Comparison of ENCODE assay signal across 1 cellular context in the genomic region with DNA sequence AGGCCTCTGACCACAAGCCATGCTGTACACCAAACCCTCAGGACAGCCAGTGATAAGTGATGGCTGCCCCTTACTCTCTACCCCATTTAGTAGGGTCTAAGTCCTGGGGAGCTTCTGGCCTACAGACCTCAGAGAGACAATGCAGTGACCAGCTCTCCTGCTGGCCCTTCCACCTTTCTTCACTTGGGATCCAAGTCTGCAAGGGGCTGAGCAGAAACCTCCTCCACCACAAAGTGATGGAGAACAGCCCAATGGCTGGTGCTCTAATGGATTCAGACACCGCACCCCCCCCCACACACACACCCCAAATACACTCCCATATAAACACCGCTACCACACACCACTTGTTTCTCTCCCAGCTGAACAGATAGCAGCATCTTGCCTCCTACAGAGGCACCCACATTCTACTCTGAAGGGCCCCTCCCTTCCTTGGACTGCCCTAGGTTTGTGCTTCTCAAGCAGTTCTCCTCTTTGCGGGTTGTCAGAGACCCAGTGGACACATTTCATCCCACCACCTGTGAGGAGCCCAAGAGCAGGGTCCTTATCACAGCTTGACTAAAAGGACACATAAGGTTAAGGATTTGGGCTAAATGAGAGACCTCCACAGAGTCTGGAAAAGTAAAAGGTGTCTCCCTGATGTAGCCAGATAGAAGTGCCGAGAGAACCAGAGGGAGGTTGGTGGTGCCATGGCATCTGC.
TF ChIP-seq lines count a peak whose summit lies in the region.

No MANE protein-coding gene starts in this region.

TF ChIP-seq in WTC11, 78 proteins besides CTCF, POLR2A, EP300 and RAD21:
- TF ChIP-seq, protein P1, sequence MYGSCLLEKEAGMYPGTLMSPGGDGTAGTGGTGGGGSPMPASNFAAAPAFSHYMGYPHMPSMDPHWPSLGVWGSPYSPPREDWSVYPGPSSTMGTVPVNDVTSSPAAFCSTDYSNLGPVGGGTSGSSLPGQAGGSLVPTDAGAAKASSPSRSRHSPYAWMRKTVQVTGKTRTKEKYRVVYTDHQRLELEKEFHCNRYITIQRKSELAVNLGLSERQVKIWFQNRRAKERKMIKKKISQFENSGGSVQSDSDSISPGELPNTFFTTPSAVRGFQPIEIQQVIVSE (CRISPR knock-in tag; IDR thresholded peaks at IDR 0.05; ENCODE audit: borderline replicate concordance) = no peak
- TF ChIP-seq ZNF219 (CRISPR knock-in tag; IDR thresholded peaks at IDR 0.05; ENCODE audit: borderline replicate concordance) (no peak), GTF2I (CRISPR knock-in tag; conservative IDR thresholded peaks at IDR 0.05) (no peak), IRF2 (CRISPR knock-in tag; IDR thresholded peaks at IDR 0.05; ENCODE audit: borderline replicate concordance, low read depth) (no peak), MYBL2 (CRISPR knock-in tag; IDR thresholded peaks at IDR 0.05) (no peak), GABPB1 (CRISPR knock-in tag; IDR thresholded peaks at IDR 0.05) (no peak), ZNF416 (CRISPR knock-in tag; IDR thresholded peaks at IDR 0.05) (no peak), ELF4 (CRISPR knock-in tag; IDR thresholded peaks at IDR 0.05; ENCODE audit: low read depth) (no peak), CREM (CRISPR knock-in tag; IDR thresholded peaks at IDR 0.05) (no peak), ZNF317 (CRISPR knock-in tag; IDR thresholded peaks at IDR 0.05; ENCODE audit: borderline replicate concordance, low read depth) (no peak), TCF7 (CRISPR knock-in tag; IDR thresholded peaks at IDR 0.05; ENCODE audit: low read depth) (no peak)
- TF ChIP-seq, protein P2, sequence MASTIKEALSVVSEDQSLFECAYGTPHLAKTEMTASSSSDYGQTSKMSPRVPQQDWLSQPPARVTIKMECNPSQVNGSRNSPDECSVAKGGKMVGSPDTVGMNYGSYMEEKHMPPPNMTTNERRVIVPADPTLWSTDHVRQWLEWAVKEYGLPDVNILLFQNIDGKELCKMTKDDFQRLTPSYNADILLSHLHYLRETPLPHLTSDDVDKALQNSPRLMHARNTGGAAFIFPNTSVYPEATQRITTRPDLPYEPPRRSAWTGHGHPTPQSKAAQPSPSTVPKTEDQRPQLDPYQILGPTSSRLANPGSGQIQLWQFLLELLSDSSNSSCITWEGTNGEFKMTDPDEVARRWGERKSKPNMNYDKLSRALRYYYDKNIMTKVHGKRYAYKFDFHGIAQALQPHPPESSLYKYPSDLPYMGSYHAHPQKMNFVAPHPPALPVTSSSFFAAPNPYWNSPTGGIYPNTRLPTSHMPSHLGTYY (CRISPR knock-in tag; IDR thresholded peaks at IDR 0.05) = no peak
- TF ChIP-seq, protein P3, sequence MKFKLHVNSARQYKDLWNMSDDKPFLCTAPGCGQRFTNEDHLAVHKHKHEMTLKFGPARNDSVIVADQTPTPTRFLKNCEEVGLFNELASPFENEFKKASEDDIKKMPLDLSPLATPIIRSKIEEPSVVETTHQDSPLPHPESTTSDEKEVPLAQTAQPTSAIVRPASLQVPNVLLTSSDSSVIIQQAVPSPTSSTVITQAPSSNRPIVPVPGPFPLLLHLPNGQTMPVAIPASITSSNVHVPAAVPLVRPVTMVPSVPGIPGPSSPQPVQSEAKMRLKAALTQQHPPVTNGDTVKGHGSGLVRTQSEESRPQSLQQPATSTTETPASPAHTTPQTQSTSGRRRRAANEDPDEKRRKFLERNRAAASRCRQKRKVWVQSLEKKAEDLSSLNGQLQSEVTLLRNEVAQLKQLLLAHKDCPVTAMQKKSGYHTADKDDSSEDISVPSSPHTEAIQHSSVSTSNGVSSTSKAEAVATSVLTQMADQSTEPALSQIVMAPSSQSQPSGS (CRISPR knock-in tag; IDR thresholded peaks at IDR 0.05; ENCODE audit: borderline replicate concordance, low read depth) = no peak
- TF ChIP-seq, protein P4, sequence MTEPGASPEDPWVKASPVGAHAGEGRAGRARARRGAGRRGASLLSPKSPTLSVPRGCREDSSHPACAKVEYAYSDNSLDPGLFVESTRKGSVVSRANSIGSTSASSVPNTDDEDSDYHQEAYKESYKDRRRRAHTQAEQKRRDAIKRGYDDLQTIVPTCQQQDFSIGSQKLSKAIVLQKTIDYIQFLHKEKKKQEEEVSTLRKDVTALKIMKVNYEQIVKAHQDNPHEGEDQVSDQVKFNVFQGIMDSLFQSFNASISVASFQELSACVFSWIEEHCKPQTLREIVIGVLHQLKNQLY (CRISPR knock-in tag; IDR thresholded peaks at IDR 0.05) = no peak
- TF ChIP-seq, protein P5, sequence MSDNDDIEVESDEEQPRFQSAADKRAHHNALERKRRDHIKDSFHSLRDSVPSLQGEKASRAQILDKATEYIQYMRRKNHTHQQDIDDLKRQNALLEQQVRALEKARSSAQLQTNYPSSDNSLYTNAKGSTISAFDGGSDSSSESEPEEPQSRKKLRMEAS (CRISPR knock-in tag; IDR thresholded peaks at IDR 0.05) = no peak
- TF ChIP-seq, protein P6, sequence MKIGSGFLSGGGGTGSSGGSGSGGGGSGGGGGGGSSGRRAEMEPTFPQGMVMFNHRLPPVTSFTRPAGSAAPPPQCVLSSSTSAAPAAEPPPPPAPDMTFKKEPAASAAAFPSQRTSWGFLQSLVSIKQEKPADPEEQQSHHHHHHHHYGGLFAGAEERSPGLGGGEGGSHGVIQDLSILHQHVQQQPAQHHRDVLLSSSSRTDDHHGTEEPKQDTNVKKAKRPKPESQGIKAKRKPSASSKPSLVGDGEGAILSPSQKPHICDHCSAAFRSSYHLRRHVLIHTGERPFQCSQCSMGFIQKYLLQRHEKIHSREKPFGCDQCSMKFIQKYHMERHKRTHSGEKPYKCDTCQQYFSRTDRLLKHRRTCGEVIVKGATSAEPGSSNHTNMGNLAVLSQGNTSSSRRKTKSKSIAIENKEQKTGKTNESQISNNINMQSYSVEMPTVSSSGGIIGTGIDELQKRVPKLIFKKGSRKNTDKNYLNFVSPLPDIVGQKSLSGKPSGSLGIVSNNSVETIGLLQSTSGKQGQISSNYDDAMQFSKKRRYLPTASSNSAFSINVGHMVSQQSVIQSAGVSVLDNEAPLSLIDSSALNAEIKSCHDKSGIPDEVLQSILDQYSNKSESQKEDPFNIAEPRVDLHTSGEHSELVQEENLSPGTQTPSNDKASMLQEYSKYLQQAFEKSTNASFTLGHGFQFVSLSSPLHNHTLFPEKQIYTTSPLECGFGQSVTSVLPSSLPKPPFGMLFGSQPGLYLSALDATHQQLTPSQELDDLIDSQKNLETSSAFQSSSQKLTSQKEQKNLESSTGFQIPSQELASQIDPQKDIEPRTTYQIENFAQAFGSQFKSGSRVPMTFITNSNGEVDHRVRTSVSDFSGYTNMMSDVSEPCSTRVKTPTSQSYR (CRISPR knock-in tag; IDR thresholded peaks at IDR 0.05) = no peak
